ENCODE assay signal across 9 cellular contexts in the genomic region with DNA sequence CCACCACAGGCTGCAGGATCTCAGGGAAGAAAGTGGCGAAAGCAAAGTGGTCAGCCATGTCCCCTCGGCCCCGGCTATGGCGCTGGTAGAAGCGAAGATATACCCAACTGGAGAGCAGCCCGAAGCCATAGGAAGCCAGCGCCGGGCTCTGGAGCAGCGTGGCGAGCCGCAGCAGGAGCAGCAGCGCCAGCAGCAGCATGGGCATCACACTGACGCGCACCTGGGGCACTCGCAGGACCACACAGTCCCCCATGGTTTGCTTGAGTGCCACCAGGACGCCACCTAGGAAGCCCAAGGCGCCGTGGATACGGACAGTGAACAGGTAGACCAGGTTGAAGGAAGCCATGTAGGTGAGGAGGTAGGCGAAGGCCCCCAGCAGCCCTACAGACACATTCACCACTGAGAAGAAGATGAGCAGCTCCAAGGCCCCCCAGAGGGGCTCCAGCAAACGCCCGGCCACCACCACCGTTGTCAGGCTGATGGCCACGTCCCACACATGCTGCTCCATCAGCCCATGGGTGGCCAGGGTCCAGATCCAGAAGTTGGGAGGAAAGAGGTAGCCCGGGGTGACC. TPM values are rescaled to one million over a fixed set of nuclear protein-coding genes. Genes with fewer than 3 reads are reported as not detected.
DNase-seq lines count a peak whose midpoint lies in the region; ATAC-seq, FAIRE-seq and TF ChIP-seq lines count a peak whose summit lies in the region.
"Had no signal": no experiment of that assay in that cellular context is flagged by ENCODE, and none has a peak within 500 bp of the region (broad histone marks: within the 10 kb centered on the region; RNA-seq: fewer than 3 reads in every experiment).

No MANE protein-coding gene starts in this region.

- H3K27me3 ChIP-seq in BE2C (no peaks in the 10 kb centered on the region), MG63 (no peaks in the 10 kb centered on the region), dorsolateral prefrontal cortex (no peaks in the 10 kb centered on the region)

- DNase-seq in BE2C (no peak), MG63 (no peak), dorsolateral prefrontal cortex (no peak), GM12891 (ENCODE audit: insufficient read length, low spot score) (no peak), epidermal melanocyte (ENCODE audit: insufficient read length, low spot score) (no peak)
- no peak for DNase-seq in natural killer cell treated with Interleukin-12 subunit alpha and Interleukin-12 subunit beta and Interleukin-15 and Interleukin-18, amount 100 ng/mL, for 72 hours (ENCODE audit: low spot score)
- DNase-seq: activated CD4-positive, alpha-beta T cell treated with anti-CD3 and anti-CD28 coated beads, Interleukin-2, amount 50 U/mL, for 48 hours had no signal

- TF ChIP-seq CTCF in BE2C (IDR thresholded peaks at IDR 0.05; ENCODE audit: low read depth, low read length) (no peak), dorsolateral prefrontal cortex (IDR thresholded peaks at IDR 0.05 in 54 of 56, conservative IDR thresholded peaks at IDR 0.05 in 2 of 56; ENCODE audit: low read depth in 1 of 56, partially characterized antibody in 56 of 56) (no peak)

- H3K4me3 ChIP-seq in BE2C (ENCODE audit: low read depth, low read length), result peak overlapping the region; percentile 78
- peak overlapping the region; percentile 76 for H3K4me3 ChIP-seq in MG63
- H3K4me3 ChIP-seq in dorsolateral prefrontal cortex, result peak overlapping the region; percentile 62 to 100 (median 96)

- H3K9me3 Mint-ChIP-seq in natural killer cell treated with Interleukin-12 subunit alpha and Interleukin-12 subunit beta and Interleukin-15 and Interleukin-18, amount 100 ng/mL, for 72 hours, result no peaks in the 10 kb centered on the region

- no peaks in the 10 kb centered on the region for H3K4me1 ChIP-seq in BE2C

- no peaks in the 10 kb centered on the region for H3K9me3 ChIP-seq in BE2C
- H3K9me3 ChIP-seq in MG63, result no peaks in the 10 kb centered on the region

- H3K27ac ChIP-seq in dorsolateral prefrontal cortex, result peak overlapping the region in 53 of 59 donors; percentile 40 to 98 (median 88)

- intact Hi-C loops in dorsolateral prefrontal cortex (cut with DNase I), result loop anchor here (5.0 to 10.0 kb wide), 5 partner anchors 206 to 1146 kb away; partner anchors contain the start of genes DCAF1 (in 2 of the 2), RBM15B (in 2 of the 2), C3orf18 (in 1 of the 2) and CISH (in 1 of the 2)

- ATAC-seq in natural killer cell treated with Interleukin-12 subunit alpha and Interleukin-12 subunit beta and Interleukin-15 and Interleukin-18, amount 100 ng/mL, for 72 hours, result no peak
- ATAC-seq in GM19035 (IDR thresholded peaks at IDR 0.05; ENCODE audit: unreplicated experiment), result no peak
- no peak for ATAC-seq in GM21381 (IDR thresholded peaks at IDR 0.05; ENCODE audit: unreplicated experiment)

- peak overlapping the region; percentile 97 for H3K4me3 Mint-ChIP-seq in natural killer cell treated with Interleukin-12 subunit alpha and Interleukin-12 subunit beta and Interleukin-15 and Interleukin-18, amount 100 ng/mL, for 72 hours

- peaks cover 14% of the 10 kb centered on the region for H3K36me3 ChIP-seq in BE2C
- H3K36me3 ChIP-seq in MG63, result peaks cover 25% of the 10 kb centered on the region

- peak overlapping the region; percentile 79 to 94 for H3K27ac Mint-ChIP-seq in natural killer cell treated with Interleukin-12 subunit alpha and Interleukin-12 subunit beta and Interleukin-15 and Interleukin-18, amount 100 ng/mL, for 72 hours

- H3K4me1 Mint-ChIP-seq in natural killer cell treated with Interleukin-12 subunit alpha and Interleukin-12 subunit beta and Interleukin-15 and Interleukin-18, amount 100 ng/mL, for 72 hours (ENCODE audit: low read depth in 2 of 2), result peaks cover 31 to 49% of the 10 kb centered on the region in 2 donors

- FAIRE-seq in GM12891 (lab: Jason Lieb, UNC), result no peak

- TF ChIP-seq POLR2A in GM12891 (IDR thresholded peaks at IDR 0.05; ENCODE audit: low read depth, low read length), result no peak

- H3K27me3 Mint-ChIP-seq in natural killer cell treated with Interleukin-12 subunit alpha and Interleukin-12 subunit beta and Interleukin-15 and Interleukin-18, amount 100 ng/mL, for 72 hours, result no peaks in the 10 kb centered on the region

- peaks cover 14% of the 10 kb centered on the region for H3K36me3 Mint-ChIP-seq in natural killer cell treated with Interleukin-12 subunit alpha and Interleukin-12 subunit beta and Interleukin-15 and Interleukin-18, amount 100 ng/mL, for 72 hours

TF ChIP-seq in GM12891, 5 proteins besides CTCF, POLR2A, EP300 and RAD21:
- TF ChIP-seq POU2F2 (IDR thresholded peaks at IDR 0.05; ENCODE audit: low read depth, low read length) (no peak), SPI1 (IDR thresholded peaks at IDR 0.05; ENCODE audit: low read depth, low read length) (no peak), PAX5 (IDR thresholded peaks at IDR 0.05; ENCODE audit: insufficient read depth, low read length, severe bottlenecking) (no peak), TAF1 (IDR thresholded peaks at IDR 0.05; ENCODE audit: low read depth, low read length) (no peak), POLR2AphosphoS5 (IDR thresholded peaks at IDR 0.05; ENCODE audit: low read depth, low read length) (no peak)
TF ChIP-seq in GM12891: peak in this region for 0.

RNA-seq across cellular contexts. Expression of gene TMEM115, which starts 0.9 kb away (rescaled TPM):
- polyA plus RNA-seq in BE2C (2012; ENCODE audit: insufficient read depth, insufficient read length, low read depth), result 60.3 TPM
- total RNA-seq in MG63 (2014; rRNA removed; shearing (Covaris generic); ENCODE audit: low replicate concordance), result 18.7 and 24.1 TPM in 2 replicates
- total RNA-seq in dorsolateral prefrontal cortex, result 10 to 100 TPM; 19.2 to 33.5 (median 26.4) TPM
- total RNA-seq in natural killer cell treated with Interleukin-12 subunit alpha and Interleukin-12 subunit beta and Interleukin-15 and Interleukin-18, amount 100 ng/mL, for 72 hours, result 10 to 100 TPM; 29.6 to 32.8 TPM
- 9.6 TPM for polyA plus RNA-seq in GM12891 (2012; ENCODE audit: low read depth, missing spikeins)

RNA-seq across cellular contexts. Expression of gene CYB561D2, which starts 7.8 kb away (rescaled TPM):
- polyA plus RNA-seq in BE2C (2012; ENCODE audit: insufficient read depth, insufficient read length, low read depth), result 56.7 TPM
- total RNA-seq in MG63 (2014; rRNA removed; shearing (Covaris generic); ENCODE audit: low replicate concordance), result 21.9 and 35.5 TPM in 2 replicates
- total RNA-seq in dorsolateral prefrontal cortex, result 10 to 100 TPM in 113 of 120 experiments, 1 to 10 TPM in 7; 7.6 to 20.0 (median 13.4) TPM
- total RNA-seq in natural killer cell treated with Interleukin-12 subunit alpha and Interleukin-12 subunit beta and Interleukin-15 and Interleukin-18, amount 100 ng/mL, for 72 hours, result 10 to 100 TPM; 36.9 to 38.2 TPM
- 14.5 TPM for polyA plus RNA-seq in GM12891 (2012; ENCODE audit: low read depth, missing spikeins)

RNA-seq across cellular contexts. Expression of gene NPRL2, which starts 7.9 kb away (rescaled TPM):
- 82.1 TPM for polyA plus RNA-seq in BE2C (2012; ENCODE audit: insufficient read depth, insufficient read length, low read depth)
- total RNA-seq in MG63 (2014; rRNA removed; shearing (Covaris generic); ENCODE audit: low replicate concordance), result 14.3 and 16.0 TPM in 2 replicates
- 10 to 100 TPM; 24.6 to 51.7 (median 35.3) TPM for total RNA-seq in dorsolateral prefrontal cortex
- total RNA-seq in natural killer cell treated with Interleukin-12 subunit alpha and Interleukin-12 subunit beta and Interleukin-15 and Interleukin-18, amount 100 ng/mL, for 72 hours, result 10 to 100 TPM; 42.3 to 44.6 TPM
- polyA plus RNA-seq in GM12891 (2012; ENCODE audit: low read depth, missing spikeins), result 21.8 TPM

RNA-seq across cellular contexts. Expression of gene ZMYND10, which starts 12.9 kb away (rescaled TPM):
- 2.0 TPM for polyA plus RNA-seq in BE2C (2012; ENCODE audit: insufficient read depth, insufficient read length, low read depth)
- total RNA-seq in MG63 (2014; rRNA removed; shearing (Covaris generic); ENCODE audit: low replicate concordance), result 0.43 TPM in 1 of 2 replicates, not detected in the other
- total RNA-seq in dorsolateral prefrontal cortex, result 1 to 10 TPM; 1.1 to 7.6 (median 3.1) TPM
- 1 to 10 TPM in 1 of 2 donors, under 1 TPM in 1; 0.95 to 1.4 TPM for total RNA-seq in natural killer cell treated with Interleukin-12 subunit alpha and Interleukin-12 subunit beta and Interleukin-15 and Interleukin-18, amount 100 ng/mL, for 72 hours
- 0.18 TPM for polyA plus RNA-seq in GM12891 (2012; ENCODE audit: low read depth, missing spikeins)

RNA-seq across cellular contexts. Expression of gene RASSF1, which starts 17.8 kb away (rescaled TPM):
- 36.7 TPM for polyA plus RNA-seq in BE2C (2012; ENCODE audit: insufficient read depth, insufficient read length, low read depth)
- 17.5 and 42.0 TPM in 2 replicates for total RNA-seq in MG63 (2014; rRNA removed; shearing (Covaris generic); ENCODE audit: low replicate concordance)
- 10 to 100 TPM; 10.1 to 23.5 (median 15.5) TPM for total RNA-seq in dorsolateral prefrontal cortex
- total RNA-seq in natural killer cell treated with Interleukin-12 subunit alpha and Interleukin-12 subunit beta and Interleukin-15 and Interleukin-18, amount 100 ng/mL, for 72 hours, result 10 to 100 TPM; 48.2 to 65.4 TPM
- polyA plus RNA-seq in GM12891 (2012; ENCODE audit: low read depth, missing spikeins), result 29.0 TPM
